ENCODE assay signal across 23 cellular contexts in the genomic region with DNA sequence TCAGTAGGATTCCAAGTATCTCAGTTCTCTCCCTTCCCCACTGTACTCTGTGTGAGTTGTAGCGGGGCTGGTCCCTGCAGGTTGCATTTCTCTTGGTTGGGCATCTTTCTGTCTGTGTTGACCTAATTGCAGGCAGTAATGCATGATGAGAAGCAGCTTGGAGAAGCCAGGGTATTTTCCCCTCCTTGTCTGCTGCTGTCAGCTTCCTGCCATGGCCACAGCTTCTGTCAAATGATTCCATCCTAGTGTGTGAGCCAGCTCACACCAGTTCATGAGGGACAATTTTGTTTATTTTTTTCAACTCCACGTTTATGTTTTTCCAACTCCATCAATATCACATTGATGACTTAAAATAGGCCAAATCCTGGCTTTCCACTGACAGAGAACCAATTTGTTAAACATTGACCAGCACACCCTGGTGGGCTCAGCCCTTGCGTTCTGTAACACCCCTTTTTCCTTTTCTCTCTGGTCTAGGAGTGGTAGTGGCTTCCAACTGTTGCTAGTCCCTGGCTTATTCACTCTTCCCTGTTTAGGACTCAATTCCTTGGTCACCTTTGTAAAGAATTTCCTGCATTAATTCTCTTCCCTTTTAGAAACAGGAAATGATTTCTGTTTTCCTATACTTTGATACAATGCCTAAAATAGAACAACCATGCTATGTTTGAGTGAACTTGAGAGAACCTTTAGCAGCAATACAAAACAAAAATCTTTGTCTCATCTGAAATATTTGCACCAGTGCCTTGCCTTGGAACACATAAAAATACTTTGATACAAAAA. TPM values are rescaled to one million over a fixed set of nuclear protein-coding genes. Genes with fewer than 3 reads are reported as not detected.
DNase-seq lines count a peak whose midpoint lies in the region; ATAC-seq, FAIRE-seq and TF ChIP-seq lines count a peak whose summit lies in the region.
"Had no signal": no experiment of that assay in that cellular context is flagged by ENCODE, and none has a peak within 500 bp of the region (broad histone marks: within the 10 kb centered on the region; RNA-seq: fewer than 3 reads in every experiment).

No MANE protein-coding gene starts in this region.

- H4K20me1 ChIP-seq in MM.1S (ENCODE audit: insufficient read depth, low read length) (no peaks in the 10 kb centered on the region), endothelial cell of umbilical vein (replicated peaks; ENCODE audit: control insufficient read depth, extremely low read depth, insufficient read depth, low read length) (no peaks in the 10 kb centered on the region)

- H3K36me3 ChIP-seq in MM.1S (replicated peaks; ENCODE audit: insufficient read depth, low read length) = no peaks in the 10 kb centered on the region
- H3K36me3 ChIP-seq in endothelial cell of umbilical vein (ENCODE audit: control insufficient read depth in 2 of 2, extremely low read depth in 1 of 2, insufficient read depth in 2 of 2, low read length in 2 of 2) = no peaks in the 10 kb centered on the region
- H3K36me3 ChIP-seq: SJCRH30 had no signal

- DNase-seq in activated CD8-positive, alpha-beta T cell treated with anti-CD3 and anti-CD28 coated beads for 36 hours = peak; percentile 4
- DNase-seq in activated CD8-positive, alpha-beta T cell treated with anti-CD3 and anti-CD28 coated beads, Interleukin-2, amount 10 ng/mL, durations not matched to agents 7 days and 5 days = no peak
- DNase-seq in MM.1S = peak; percentile 15
- DNase-seq in endothelial cell of umbilical vein (ENCODE audit: low read depth, low spot score) = peak; percentile 56
- no peak for DNase-seq in progenitor cell of endocrine pancreas (ENCODE audit: low spot score, unreplicated experiment)
- no peak for DNase-seq in middle frontal gyrus (ENCODE audit: extremely low spot score, low spot score)
- DNase-seq: 8988T; DMS79; GDM1; KG1; NCI-H1092 treated with DMSO at 0.1 percent for 48 hours; NCI-H1694; NCI-H2107; NCI-H69; NK-92 treated with Interleukin-12 subunit alpha and Interleukin-12 subunit beta, amount 100 ng/mL, for 24 hours; OCI-M1; SJCRH30 had no signal

- H3K4me1 ChIP-seq in MM.1S (ENCODE audit: low read length) (peaks cover 10% of the 10 kb centered on the region), endothelial cell of umbilical vein (ENCODE audit: control insufficient read depth, extremely low read depth, insufficient read depth, low read length) (peaks cover 14% of the 10 kb centered on the region)
- H3K4me1 ChIP-seq: SJCRH30 had no signal

- no peaks in the 10 kb centered on the region for H3K9me2 ChIP-seq in MM.1S (replicated peaks; ENCODE audit: insufficient read depth, low read length)

- H3K9me3 Mint-ChIP-seq in activated CD8-positive, alpha-beta T cell treated with anti-CD3 and anti-CD28 coated beads for 36 hours = no peaks in the 10 kb centered on the region
- no peaks in the 10 kb centered on the region for H3K9me3 Mint-ChIP-seq in activated CD8-positive, alpha-beta T cell treated with anti-CD3 and anti-CD28 coated beads, Interleukin-2, amount 10 ng/mL, durations not matched to agents 7 days and 5 days (ENCODE audit: insufficient read depth)
- H3K9me3 Mint-ChIP-seq in progenitor cell of endocrine pancreas (ENCODE audit: low read depth) = no peaks in the 10 kb centered on the region
- H3K9me3 Mint-ChIP-seq: GM23338 had no signal

- H3K27me3 Mint-ChIP-seq in activated CD8-positive, alpha-beta T cell treated with anti-CD3 and anti-CD28 coated beads for 36 hours = no peaks in the 10 kb centered on the region
- H3K27me3 Mint-ChIP-seq in activated CD8-positive, alpha-beta T cell treated with anti-CD3 and anti-CD28 coated beads, Interleukin-2, amount 10 ng/mL, durations not matched to agents 7 days and 5 days (ENCODE audit: low read depth) = no peaks in the 10 kb centered on the region
- H3K27me3 Mint-ChIP-seq in progenitor cell of endocrine pancreas = no peaks in the 10 kb centered on the region

- dilution Hi-C loops in endothelial cell of umbilical vein (cut with MboI; ENCODE audit: extremely low pct_ligation_motif_present, low sequenced_read_pairs) = no loop called here

- H3K4me2 ChIP-seq in MM.1S (ENCODE audit: low read depth, low read length) (no peak overlapping the region), endothelial cell of umbilical vein (ENCODE audit: insufficient read depth, low read length) (peak overlapping the region; percentile 46)
- H3K4me2 ChIP-seq: GM23338 had no signal

- H3K4me1 Mint-ChIP-seq in activated CD8-positive, alpha-beta T cell treated with anti-CD3 and anti-CD28 coated beads for 36 hours (ENCODE audit: low read depth) = peaks cover 13% of the 10 kb centered on the region
- no peaks in the 10 kb centered on the region for H3K4me1 Mint-ChIP-seq in activated CD8-positive, alpha-beta T cell treated with anti-CD3 and anti-CD28 coated beads, Interleukin-2, amount 10 ng/mL, durations not matched to agents 7 days and 5 days (ENCODE audit: low read depth)
- H3K4me1 Mint-ChIP-seq in progenitor cell of endocrine pancreas (ENCODE audit: low read depth) = peaks cover 36% of the 10 kb centered on the region
- H3K4me1 Mint-ChIP-seq: GM23338 had no signal

- no peak overlapping the region for H3K4me3 Mint-ChIP-seq in activated CD8-positive, alpha-beta T cell treated with anti-CD3 and anti-CD28 coated beads for 36 hours
- H3K4me3 Mint-ChIP-seq in activated CD8-positive, alpha-beta T cell treated with anti-CD3 and anti-CD28 coated beads, Interleukin-2, amount 10 ng/mL, durations not matched to agents 7 days and 5 days = no peak overlapping the region
- H3K4me3 Mint-ChIP-seq in progenitor cell of endocrine pancreas (ENCODE audit: low read depth) = no peak overlapping the region
- H3K4me3 Mint-ChIP-seq: GM23338 had no signal

- H3K4me3 ChIP-seq in MM.1S (ENCODE audit: low read length) (no peak overlapping the region), endothelial cell of umbilical vein (replicated peaks in 1 of 3; ENCODE audit: insufficient read depth in 1 of 3, low read depth in 1 of 3, low read length in 3 of 3) (no peak overlapping the region)
- H3K4me3 ChIP-seq: GM23338, SJCRH30 had no signal

- H3K27ac ChIP-seq in MM.1S (ENCODE audit: low read length) (no peak overlapping the region), endothelial cell of umbilical vein (ENCODE audit: insufficient read depth, low read depth, low read length) (no peak overlapping the region)
- H3K27ac ChIP-seq: HL-60, RWPE1, SJCRH30 had no signal

- no peak for TF ChIP-seq CTCF in activated CD8-positive, alpha-beta T cell treated with anti-CD3 and anti-CD28 coated beads for 36 hours (IDR thresholded peaks at IDR 0.05)
- TF ChIP-seq CTCF in MM.1S (IDR thresholded peaks at IDR 0.05; ENCODE audit: low read length) (no peak), endothelial cell of umbilical vein (IDR thresholded peaks at IDR 0.05; ENCODE audit: extremely low read depth in 1 of 2, insufficient read depth in 1 of 2, low read depth in 1 of 2, low read length in 2 of 2) (no peak), progenitor cell of endocrine pancreas (IDR thresholded peaks at IDR 0.05; ENCODE audit: unreplicated experiment) (no peak)

- H3F3A ChIP-seq in MM.1S (ENCODE audit: insufficient read depth, low read length) = no peaks in the 10 kb centered on the region

- H3K9me3 ChIP-seq in MM.1S (replicated peaks; ENCODE audit: insufficient read depth, low read length) (no peaks in the 10 kb centered on the region), endothelial cell of umbilical vein (replicated peaks; ENCODE audit: control insufficient read depth, insufficient read depth, low read length) (no peaks in the 10 kb centered on the region)
- H3K9me3 ChIP-seq: SJCRH30 had no signal

- CTCF ChIA-PET in activated CD8-positive, alpha-beta T cell treated with anti-CD3 and anti-CD28 coated beads for 36 hours (lab: Charles Lee) = no interaction called here
- CTCF ChIA-PET in activated CD8-positive, alpha-beta T cell treated with anti-CD3 and anti-CD28 coated beads, Interleukin-2, amount 10 ng/mL, durations not matched to agents 7 days and 5 days (lab: Charles Lee) = interaction anchor here (1.8 kb wide), 1 partner anchor 13 kb away, joined by 7 read pairs; no protein-coding TSS in a partner anchor
- CTCF ChIA-PET in endothelial cell of umbilical vein (lab: Charles Lee) = interaction anchor here (0.6 to 1.5 kb wide), 3 partner anchors 13 to 217 kb away, joined by 3 to 6 read pairs (median 4); no protein-coding TSS in a partner anchor

- no peak for TF ChIP-seq POLR2A in endothelial cell of umbilical vein (IDR thresholded peaks at IDR 0.05; ENCODE audit: low read depth, low read length)

- intact Hi-C loops in activated CD8-positive, alpha-beta T cell treated with anti-CD3 and anti-CD28 coated beads for 36 hours (cut with micrococcal nuclease) = no loop called here
- intact Hi-C loops in endothelial cell of umbilical vein (cut with micrococcal nuclease) = no loop called here

- H3K9me1 ChIP-seq in endothelial cell of umbilical vein (replicated peaks; ENCODE audit: control insufficient read depth, extremely low read depth, insufficient read depth, low read length) = no peaks in the 10 kb centered on the region

- no TSS peak for BruUV-seq in endothelial cell of umbilical vein (replicated peaks; lab: Mats Ljungman, UMichigan)

- H3K27ac Mint-ChIP-seq in activated CD8-positive, alpha-beta T cell treated with anti-CD3 and anti-CD28 coated beads for 36 hours = no peak overlapping the region
- no peak overlapping the region for H3K27ac Mint-ChIP-seq in activated CD8-positive, alpha-beta T cell treated with anti-CD3 and anti-CD28 coated beads, Interleukin-2, amount 10 ng/mL, durations not matched to agents 7 days and 5 days
- H3K27ac Mint-ChIP-seq in progenitor cell of endocrine pancreas = peak overlapping the region; percentile 62
- H3K27ac Mint-ChIP-seq: GM23338 had no signal

- H3K36me3 Mint-ChIP-seq in activated CD8-positive, alpha-beta T cell treated with anti-CD3 and anti-CD28 coated beads for 36 hours (ENCODE audit: low read depth) = peaks cover 2% of the 10 kb centered on the region
- H3K36me3 Mint-ChIP-seq in activated CD8-positive, alpha-beta T cell treated with anti-CD3 and anti-CD28 coated beads, Interleukin-2, amount 10 ng/mL, durations not matched to agents 7 days and 5 days (ENCODE audit: low read depth) = no peaks in the 10 kb centered on the region
- no peaks in the 10 kb centered on the region for H3K36me3 Mint-ChIP-seq in progenitor cell of endocrine pancreas (ENCODE audit: insufficient read depth)

- peak; percentile 59 for FAIRE-seq in endothelial cell of umbilical vein (lab: Jason Lieb, UNC)

- H3K27me3 ChIP-seq in MM.1S (replicated peaks; ENCODE audit: insufficient read depth, low read length) (no peaks in the 10 kb centered on the region), endothelial cell of umbilical vein (ENCODE audit: control insufficient read depth in 2 of 2, insufficient read depth in 2 of 2, low read length in 2 of 2) (no peaks in the 10 kb centered on the region)
- H3K27me3 ChIP-seq: SJCRH30 had no signal

- H3K9ac ChIP-seq in MM.1S (ENCODE audit: low read length) (no peak overlapping the region), endothelial cell of umbilical vein (replicated peaks; ENCODE audit: extremely low read depth, insufficient read depth, low read length) (no peak overlapping the region)

- peak; percentile 51 for ATAC-seq in activated CD8-positive, alpha-beta T cell treated with anti-CD3 and anti-CD28 coated beads for 36 hours
- ATAC-seq in activated CD8-positive, alpha-beta T cell treated with anti-CD3 and anti-CD28 coated beads, Interleukin-2, amount 10 ng/mL, durations not matched to agents 7 days and 5 days = no peak
- no peak for ATAC-seq in HG03521 (IDR thresholded peaks at IDR 0.05; ENCODE audit: unreplicated experiment)
- ATAC-seq in GM18873 (IDR thresholded peaks at IDR 0.05; ENCODE audit: low FRiP score, unreplicated experiment) = no peak
- ATAC-seq: GM23338 had no signal

- POLR2A ChIA-PET in activated CD8-positive, alpha-beta T cell treated with anti-CD3 and anti-CD28 coated beads for 36 hours (lab: Charles Lee) = no interaction called here
- POLR2A ChIA-PET in activated CD8-positive, alpha-beta T cell treated with anti-CD3 and anti-CD28 coated beads, Interleukin-2, amount 10 ng/mL, durations not matched to agents 7 days and 5 days (lab: Charles Lee) = no interaction called here
- POLR2A ChIA-PET in endothelial cell of umbilical vein (lab: Charles Lee) = no interaction called here

- H2AFZ ChIP-seq in MM.1S (ENCODE audit: low read length) (no peak overlapping the region), endothelial cell of umbilical vein (ENCODE audit: low read depth, low read length) (no peak overlapping the region)
- H2AFZ ChIP-seq: GM23338 had no signal

- H3K79me2 ChIP-seq in MM.1S (ENCODE audit: low read length) = no peaks in the 10 kb centered on the region
- no peaks in the 10 kb centered on the region for H3K79me2 ChIP-seq in endothelial cell of umbilical vein (ENCODE audit: control insufficient read depth, insufficient read depth, low read length)

RNA-seq across cellular contexts. Expression of a gene that starts 44.9 kb away (rescaled TPM):
- total RNA-seq in activated CD8-positive, alpha-beta T cell treated with anti-CD3 and anti-CD28 coated beads for 36 hours = not detected
- not detected for total RNA-seq in activated CD8-positive, alpha-beta T cell treated with anti-CD3 and anti-CD28 coated beads, Interleukin-2, amount 10 ng/mL, durations not matched to agents 7 days and 5 days
- total RNA-seq in endothelial cell of umbilical vein (not detected in 2 replicates), progenitor cell of endocrine pancreas (not detected in 2 replicates)
- polyA plus RNA-seq in endothelial cell of umbilical vein = not detected in 2 replicates
- not detected in 2 replicates for polyA plus RNA-seq in endothelial cell of umbilical vein (2011; cell fraction: cytosol; rRNA removed)
- polyA plus RNA-seq in endothelial cell of umbilical vein (2011; cell fraction: nucleus; rRNA removed) = not detected in 2 replicates
- not detected in 2 replicates for polyA plus RNA-seq in endothelial cell of umbilical vein (2012)
- polyA minus RNA-seq in endothelial cell of umbilical vein = not detected in 2 replicates
- polyA minus RNA-seq in endothelial cell of umbilical vein (2011; cell fraction: cytosol; rRNA and poly(A)+ RNA removed) = not detected
- not detected in 2 replicates for polyA minus RNA-seq in endothelial cell of umbilical vein (2011; cell fraction: nucleus; rRNA and poly(A)+ RNA removed)
- total RNA-seq: GM23338, MCF 10A, SJCRH30 had no signal

Comparison
In these comparisons a context has a peak if more than half of its experiments do, and no peak if none do; other contexts are left out.
1. DNase-seq: peak in activated CD8-positive, alpha-beta T cell treated with anti-CD3 and anti-CD28 coated beads for 36 hours (single experiment), MM.1S (single experiment) and endothelial cell of umbilical vein (single experiment); none in activated CD8-positive, alpha-beta T cell treated with anti-CD3 and anti-CD28 coated beads, Interleukin-2, amount 10 ng/mL, durations not matched to agents 7 days and 5 days (single experiment), progenitor cell of endocrine pancreas (single experiment) and middle frontal gyrus (single experiment).